23 cellular contexts compared by ENCODE assay signal in genomic region chr6:36953931-36954261, GRCh38. TPM values are rescaled to one million over a fixed set of nuclear protein-coding genes. Genes with fewer than 3 reads are reported as not detected.
DNase-seq lines count a peak whose midpoint lies in the region; ATAC-seq and TF ChIP-seq lines count a peak whose summit lies in the region.
"Had no signal": no experiment of that assay in that cellular context is flagged by ENCODE, and none has a peak within 500 bp of the region (broad histone marks: within the 10 kb centered on the region; RNA-seq: fewer than 3 reads in every experiment).

No MANE protein-coding gene starts in this region.

- WGBS in spleen, 5 donors = 67 to 87% (median 68%) methylated on average over 1 of the region's 1 CpG

- H3K36me3 Mint-ChIP-seq in activated naive CD8-positive, alpha-beta T cell treated with anti-CD3 and anti-CD28 coated beads, Interleukin-2, amount 10 ng/mL, durations not matched to agents 7 days and 5 days = no peaks in the 10 kb centered on the region
- H3K36me3 Mint-ChIP-seq in activated naive CD8-positive, alpha-beta T cell treated with anti-CD3 and anti-CD28 coated beads for 36 hours = no peaks in the 10 kb centered on the region
- H3K36me3 Mint-ChIP-seq: neural progenitor cell had no signal

- peak overlapping the region; percentile 9 for H3K4me3 ChIP-seq in Jurkat, Clone E6-1 (ENCODE audit: low read length)
- H3K4me3 ChIP-seq in coronary artery (no peak overlapping the region), spleen (no peak overlapping the region)
- H3K4me3 ChIP-seq: ascending aorta, neural progenitor cell, pancreas, upper lobe of right lung had no signal

- H3K4me1 Mint-ChIP-seq in activated naive CD8-positive, alpha-beta T cell treated with anti-CD3 and anti-CD28 coated beads, Interleukin-2, amount 10 ng/mL, durations not matched to agents 7 days and 5 days = peaks cover 41% of the 10 kb centered on the region
- H3K4me1 Mint-ChIP-seq in activated naive CD8-positive, alpha-beta T cell treated with anti-CD3 and anti-CD28 coated beads for 36 hours = peaks cover 31% of the 10 kb centered on the region
- H3K4me1 Mint-ChIP-seq: neural progenitor cell had no signal

- H3K27ac ChIP-seq in coronary artery = no peak overlapping the region
- no peak overlapping the region for H3K27ac ChIP-seq in spleen
- H3K27ac ChIP-seq: ascending aorta, neural progenitor cell, pancreas, upper lobe of right lung had no signal

- H3K36me3 ChIP-seq in spleen = no peaks in the 10 kb centered on the region
- H3K36me3 ChIP-seq: ascending aorta, neural progenitor cell, pancreas, upper lobe of right lung had no signal

- H3K9me3 Mint-ChIP-seq in activated naive CD8-positive, alpha-beta T cell treated with anti-CD3 and anti-CD28 coated beads, Interleukin-2, amount 10 ng/mL, durations not matched to agents 7 days and 5 days = no peaks in the 10 kb centered on the region
- no peaks in the 10 kb centered on the region for H3K9me3 Mint-ChIP-seq in activated naive CD8-positive, alpha-beta T cell treated with anti-CD3 and anti-CD28 coated beads for 36 hours
- H3K9me3 Mint-ChIP-seq: activated CD4-positive, alpha-beta T cell treated with anti-CD3 and anti-CD28 coated beads, Interleukin-2, amount 10 ng/mL, durations not matched to agents 24 days and 14 days; neural progenitor cell had no signal

- no peak overlapping the region for H3K27ac Mint-ChIP-seq in activated naive CD8-positive, alpha-beta T cell treated with anti-CD3 and anti-CD28 coated beads, Interleukin-2, amount 10 ng/mL, durations not matched to agents 7 days and 5 days
- H3K27ac Mint-ChIP-seq in activated naive CD8-positive, alpha-beta T cell treated with anti-CD3 and anti-CD28 coated beads for 36 hours = no peak overlapping the region
- H3K27ac Mint-ChIP-seq: activated CD4-positive, alpha-beta T cell treated with anti-CD3 and anti-CD28 coated beads, Interleukin-2, amount 10 ng/mL, durations not matched to agents 24 days and 14 days; neural progenitor cell had no signal

- peaks cover 0 to 29% (median 14%) of the 10 kb centered on the region in 6 donors for H3K4me1 ChIP-seq in spleen
- H3K4me1 ChIP-seq: ascending aorta, neural progenitor cell, pancreas, upper lobe of right lung had no signal

- peaks cover 0 to 14% (median 0%) of the 10 kb centered on the region in 7 donors for H3K27me3 ChIP-seq in spleen (replicated peaks in 1 of 7)
- H3K27me3 ChIP-seq: ascending aorta, neural progenitor cell, pancreas, upper lobe of right lung had no signal

- POLR2A ChIA-PET in activated naive CD8-positive, alpha-beta T cell treated with anti-CD3 and anti-CD28 coated beads, Interleukin-2, amount 10 ng/mL, durations not matched to agents 7 days and 5 days (lab: Charles Lee) = interaction anchor here (0.8 to 2.7 kb wide), 6 partner anchors 10 to 68 kb away, joined by 3 to 10 read pairs (median 4); partner anchors contain the start of genes C6orf89 and MTCH1

- H3K4me3 Mint-ChIP-seq in activated naive CD8-positive, alpha-beta T cell treated with anti-CD3 and anti-CD28 coated beads, Interleukin-2, amount 10 ng/mL, durations not matched to agents 7 days and 5 days = peak overlapping the region; percentile 21
- no peak overlapping the region for H3K4me3 Mint-ChIP-seq in activated naive CD8-positive, alpha-beta T cell treated with anti-CD3 and anti-CD28 coated beads for 36 hours
- H3K4me3 Mint-ChIP-seq: neural progenitor cell had no signal

- intact Hi-C loops in spleen (cut with DNase I; ENCODE audit: low total_unique reads) = no loop called here

- no peak for TF ChIP-seq POLR2A in spleen (IDR thresholded peaks at IDR 0.05)

- no peak for TF ChIP-seq CTCF in coronary artery (IDR thresholded peaks at IDR 0.05)
- TF ChIP-seq CTCF in spleen (IDR thresholded peaks at IDR 0.05 in 8 of 11, conservative IDR thresholded peaks at IDR 0.05 in 3 of 11) = no peak

- DNase-seq in activated naive CD8-positive, alpha-beta T cell treated with anti-CD3 and anti-CD28 coated beads, Interleukin-2, amount 10 ng/mL, durations not matched to agents 7 days and 5 days = no peak
- no peak for DNase-seq in activated naive CD8-positive, alpha-beta T cell treated with anti-CD3 and anti-CD28 coated beads for 36 hours
- no peak for DNase-seq in Jurkat, Clone E6-1 (ENCODE audit: low read depth, low spot score)
- DNase-seq in coronary artery (ENCODE audit: low spot score) (peak; percentile 21), spleen (peak; percentile 27), HK-2 (ENCODE audit: unreplicated experiment) (no peak)
- DNase-seq in activated effector memory CD4-positive, alpha-beta T cell treated with anti-CD3 and anti-CD28 coated beads, Interleukin-2, amount 50 U/mL, for 16 hours = no peak
- DNase-seq: DMS79 treated with DMSO at 0.1 percent for 48 hours; effector CD8-positive, alpha-beta T cell; mammary epithelial cell; NCI-H1436; NCI-H2081 treated with DMSO at 0.1 percent for 48 hours; NCI-H226; NCI-H69; pancreas; SK-N-SH had no signal

- no peaks in the 10 kb centered on the region for H3K9me3 ChIP-seq in spleen
- H3K9me3 ChIP-seq: ascending aorta, pancreas, SK-N-SH, upper lobe of right lung had no signal

- no peak for ATAC-seq in activated naive CD8-positive, alpha-beta T cell treated with anti-CD3 and anti-CD28 coated beads, Interleukin-2, amount 10 ng/mL, durations not matched to agents 7 days and 5 days (ENCODE audit: low read depth)
- ATAC-seq in GM21786 (IDR thresholded peaks at IDR 0.05; ENCODE audit: unreplicated experiment) = no peak
- ATAC-seq: pancreas, upper lobe of right lung had no signal

- H3K27me3 Mint-ChIP-seq in activated naive CD8-positive, alpha-beta T cell treated with anti-CD3 and anti-CD28 coated beads, Interleukin-2, amount 10 ng/mL, durations not matched to agents 7 days and 5 days = peaks cover 14% of the 10 kb centered on the region
- H3K27me3 Mint-ChIP-seq in activated naive CD8-positive, alpha-beta T cell treated with anti-CD3 and anti-CD28 coated beads for 36 hours = no peaks in the 10 kb centered on the region

RNA-seq across cellular contexts. Expression of gene PI16, which starts 0.6 kb away (rescaled TPM):
- under 1 TPM; 0.37 to 0.86 TPM for total RNA-seq in activated naive CD8-positive, alpha-beta T cell treated with anti-CD3 and anti-CD28 coated beads, Interleukin-2, amount 10 ng/mL, durations not matched to agents 7 days and 5 days
- under 1 TPM; 0.18 to 0.39 TPM for total RNA-seq in activated naive CD8-positive, alpha-beta T cell treated with anti-CD3 and anti-CD28 coated beads for 36 hours
- 20.2 TPM for polyA plus RNA-seq in Jurkat, Clone E6-1 (2012; ENCODE audit: insufficient read depth, insufficient read length)
- 1 to 10 TPM in 5 of 7 donors, under 1 TPM in 1, not detected in 1; 0.94 to 2.1 (median 1.6) TPM for total RNA-seq in spleen
- 1 to 10 TPM; 1.6 to 7.3 (median 2.0) TPM for polyA plus RNA-seq in spleen
- total RNA-seq: activated CD4-positive, alpha-beta T cell treated with anti-CD3 and anti-CD28 coated beads, Interleukin-2, amount 10 ng/mL, durations not matched to agents 24 days and 14 days; mammary epithelial cell; renal cortical epithelial cell had no signal
- polyA plus RNA-seq: mammary epithelial cell had no signal

RNA-seq across cellular contexts. Expression of gene MTCH1, which starts 32.1 kb away (rescaled TPM):
- 100 to 1,000 TPM; 135 to 139 TPM for total RNA-seq in activated naive CD8-positive, alpha-beta T cell treated with anti-CD3 and anti-CD28 coated beads, Interleukin-2, amount 10 ng/mL, durations not matched to agents 7 days and 5 days
- 100 to 1,000 TPM; 102 to 103 TPM for total RNA-seq in activated naive CD8-positive, alpha-beta T cell treated with anti-CD3 and anti-CD28 coated beads for 36 hours
- 112 TPM for polyA plus RNA-seq in Jurkat, Clone E6-1 (2012; ENCODE audit: insufficient read depth, insufficient read length)
- total RNA-seq in spleen = 100 to 1,000 TPM; 135 to 191 (median 162) TPM
- 100 to 1,000 TPM in 2 of 3 donors, 10 to 100 TPM in 1; 87.3 to 144 (median 134) TPM for polyA plus RNA-seq in spleen

RNA-seq across cellular contexts. Expression of gene FGD2, which starts 51.6 kb away (rescaled TPM):
- 10 to 100 TPM in 1 of 2 experiments, 1 to 10 TPM in 1; 9.8 to 12.4 TPM for total RNA-seq in activated naive CD8-positive, alpha-beta T cell treated with anti-CD3 and anti-CD28 coated beads, Interleukin-2, amount 10 ng/mL, durations not matched to agents 7 days and 5 days
- 1 to 10 TPM; 1.7 to 1.8 TPM for total RNA-seq in activated naive CD8-positive, alpha-beta T cell treated with anti-CD3 and anti-CD28 coated beads for 36 hours
- polyA plus RNA-seq in Jurkat, Clone E6-1 (2012; ENCODE audit: insufficient read depth, insufficient read length) = not detected
- 100 to 1,000 TPM; 200 to 426 (median 316) TPM for total RNA-seq in spleen
- polyA plus RNA-seq in spleen = 100 to 1,000 TPM in 1 of 3 donors, 10 to 100 TPM in 2; 63.4 to 121 (median 84.2) TPM
- total RNA-seq: mammary epithelial cell had no signal
- polyA plus RNA-seq: BJ, mammary epithelial cell, SK-N-SH had no signal

Comparison
In these comparisons a context has a peak if more than half of its experiments do, and no peak if none do; other contexts are left out.
1. DNase-seq: peak in coronary artery (single experiment) and spleen (single experiment); none in activated naive CD8-positive, alpha-beta T cell treated with anti-CD3 and anti-CD28 coated beads, Interleukin-2, amount 10 ng/mL, durations not matched to agents 7 days and 5 days (single experiment), activated naive CD8-positive, alpha-beta T cell treated with anti-CD3 and anti-CD28 coated beads for 36 hours (single experiment), Jurkat, Clone E6-1 (single experiment), HK-2 (single experiment) and activated effector memory CD4-positive, alpha-beta T cell treated with anti-CD3 and anti-CD28 coated beads, Interleukin-2, amount 50 U/mL, for 16 hours (single experiment).
2. RNA of gene FGD2, which starts 51.6 kb away (total RNA-seq): 200 to 426 TPM in spleen; 9.8 to 12.4 TPM in activated naive CD8-positive, alpha-beta T cell treated with anti-CD3 and anti-CD28 coated beads, Interleukin-2, amount 10 ng/mL, durations not matched to agents 7 days and 5 days and 1.7 to 1.8 TPM in activated naive CD8-positive, alpha-beta T cell treated with anti-CD3 and anti-CD28 coated beads for 36 hours; every median in the first group is over 10 times any median in the second.